In the genomic region with DNA sequence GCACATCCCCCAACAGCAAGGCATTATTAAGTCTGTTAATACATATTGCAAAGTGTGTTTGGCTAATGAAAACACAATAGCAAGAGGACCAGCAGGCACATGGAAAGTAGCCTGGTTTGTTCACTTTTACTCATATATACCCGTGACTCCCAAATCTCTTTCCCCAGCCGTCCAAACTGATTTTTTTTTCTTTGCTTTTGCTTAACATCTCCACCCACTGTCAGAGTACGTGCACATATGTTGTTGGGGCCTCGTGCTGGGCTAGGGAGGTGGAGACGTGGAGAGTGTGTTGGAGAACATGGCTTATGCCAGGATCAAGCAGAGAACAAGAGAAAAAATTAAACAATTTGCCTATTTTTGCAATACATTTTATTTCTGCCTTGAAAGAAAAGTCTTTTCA, we compare ENCODE assay signal across 11 cellular contexts.
"Had no signal": no experiment of that assay in that cellular context is flagged by ENCODE, and none has a peak within 500 bp of the region (broad histone marks: within the 10 kb centered on the region; RNA-seq: fewer than 3 reads in every experiment).

No MANE protein-coding gene starts in this region.

- H3K9me3 Mint-ChIP-seq: activated CD4-positive, alpha-beta T cell treated with anti-CD3 and anti-CD28 coated beads, Interleukin-2, amount 10 ng/mL, durations not matched to agents 7 days and 5 days; mesothelial cell of epicardium had no signal

- DNase-seq: activated CD4-positive, alpha-beta T cell treated with anti-CD3 and anti-CD28 coated beads, Interleukin-2, amount 10 ng/mL, durations not matched to agents 7 days and 5 days; activated naive CD4-positive, alpha-beta T cell; aorta; heart right ventricle; left colon; lower lobe of right lung; ovary; right lobe of liver; upper lobe of left lung had no signal

- H3K36me3 Mint-ChIP-seq: mesothelial cell of epicardium had no signal

- H3K27ac Mint-ChIP-seq: activated CD4-positive, alpha-beta T cell treated with anti-CD3 and anti-CD28 coated beads, Interleukin-2, amount 10 ng/mL, durations not matched to agents 7 days and 5 days; mesothelial cell of epicardium; stimulated activated naive CD8-positive, alpha-beta T cell treated with anti-CD3 and anti-CD28 coated beads, Interleukin-15, Interleukin-2, amounts not matched to agents 100 ng/mL and 50 ng/mL, for 24 hours had no signal

- H3K4me3 Mint-ChIP-seq: activated CD4-positive, alpha-beta T cell treated with anti-CD3 and anti-CD28 coated beads, Interleukin-2, amount 10 ng/mL, durations not matched to agents 7 days and 5 days; mesothelial cell of epicardium; stimulated activated naive CD8-positive, alpha-beta T cell treated with anti-CD3 and anti-CD28 coated beads, Interleukin-15, Interleukin-2, amounts not matched to agents 100 ng/mL and 50 ng/mL, for 24 hours had no signal
